37 cellular contexts compared by ENCODE assay signal in the genomic region with DNA sequence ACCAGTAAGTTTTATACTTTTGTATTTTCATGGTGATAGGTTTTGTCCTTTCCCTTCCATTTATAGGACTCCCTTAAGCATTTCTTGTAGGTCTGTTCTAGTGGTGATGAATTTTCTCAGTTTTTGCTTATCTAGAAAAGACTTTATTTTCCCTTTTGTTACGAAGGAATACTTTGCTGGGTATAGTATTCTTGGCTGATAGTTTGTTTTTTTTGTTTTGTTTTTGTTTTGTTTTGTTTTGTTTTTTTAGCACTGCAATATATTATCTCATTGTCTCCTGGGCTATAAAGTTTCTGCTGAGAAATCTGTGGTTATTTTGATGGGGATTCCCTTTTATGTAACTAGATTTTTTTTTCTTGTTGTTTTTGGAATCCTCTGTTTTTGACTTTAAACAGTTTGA.
"Had no signal": no experiment of that assay in that cellular context is flagged by ENCODE, and none has a peak within 500 bp of the region (broad histone marks: within the 10 kb centered on the region; RNA-seq: fewer than 3 reads in every experiment).

No MANE protein-coding gene starts in this region.

- H3K4me3 Mint-ChIP-seq: activated B cell treated with CpG ODN at 0.5 μM for 24 hours; activated CD4-positive, alpha-beta memory T cell treated with anti-CD3 and anti-CD28 coated beads for 36 hours; activated CD4-positive, alpha-beta T cell treated with anti-CD3 and anti-CD28 coated beads, Interleukin-2, amount 10 ng/mL, durations not matched to agents 24 days and 14 days; activated CD8-positive, alpha-beta T cell treated with anti-CD3 and anti-CD28 coated beads for 36 hours; activated naive CD4-positive, alpha-beta T cell treated with anti-CD3 and anti-CD28 coated beads for 36 hours; activated naive CD4-positive, alpha-beta T cell treated with anti-CD3 and anti-CD28 coated beads, Interleukin-2, amount 50 U/mL, for 24 hours; activated naive CD8-positive, alpha-beta T cell; activated naive CD8-positive, alpha-beta T cell treated with anti-CD3 and anti-CD28 coated beads, Interleukin-2, amount 10 ng/mL, durations not matched to agents 7 days and 5 days; activated naive CD8-positive, alpha-beta T cell treated with anti-CD3 and anti-CD28 coated beads, Interleukin-2, amount 50 U/mL, for 24 hours; activated T-helper 1 cell treated with anti-CD3 and anti-CD28 coated beads, Interleukin-12 subunit alpha, Interleukin-12 subunit beta, Interleukin-2, Interleukin-4 antibody, amounts not matched to agents 30 ng/mL and 10 ng/mL and 1 ng/mL, durations not matched to agents 14 hours and 24 hours and 36 hours; activated T-helper 17 cell treated with anti-CD3 and anti-CD28 coated beads, Interleukin-2, amount 50 U/mL, for 72 hours; T-helper 1 cell treated with Interleukin-12 subunit alpha and Interleukin-12 subunit beta and Interleukin-4 antibody, amounts not matched to agents 30 μg/mL and 1 μg/mL, for 36 hours; T-helper 2 cell treated with Interferon-gamma antibody and Interleukin-4, amounts not matched to agents 5 μg/mL and 100 μg/mL, for 36 hours had no signal

- H3K27me3 ChIP-seq: ascending aorta, body of pancreas, brain microvascular endothelial cell, breast epithelium, colonic mucosa had no signal

- H3K4me1 ChIP-seq: ascending aorta, body of pancreas, breast epithelium, colonic mucosa had no signal

- H3K27me3 Mint-ChIP-seq: activated B cell treated with CpG ODN at 0.5 μM for 24 hours; activated CD4-positive, alpha-beta memory T cell treated with anti-CD3 and anti-CD28 coated beads for 36 hours; activated CD4-positive, alpha-beta T cell treated with anti-CD3 and anti-CD28 coated beads, Interleukin-2, amount 10 ng/mL, durations not matched to agents 24 days and 14 days; activated CD8-positive, alpha-beta T cell treated with anti-CD3 and anti-CD28 coated beads for 36 hours; activated naive CD4-positive, alpha-beta T cell treated with anti-CD3 and anti-CD28 coated beads, Interleukin-2, amount 50 U/mL, for 24 hours; activated naive CD8-positive, alpha-beta T cell; activated naive CD8-positive, alpha-beta T cell treated with anti-CD3 and anti-CD28 coated beads, Interleukin-2, amount 10 ng/mL, durations not matched to agents 7 days and 5 days; activated naive CD8-positive, alpha-beta T cell treated with anti-CD3 and anti-CD28 coated beads, Interleukin-2, amount 50 U/mL, for 24 hours; activated T-helper 17 cell treated with anti-CD3 and anti-CD28 coated beads, Interleukin-2, amount 50 U/mL, for 72 hours had no signal

- FAIRE-seq: TTC549 had no signal

- ATAC-seq: activated CD8-positive, alpha-beta T cell treated with anti-CD3 and anti-CD28 coated beads for 36 hours; activated naive CD8-positive, alpha-beta T cell treated with anti-CD3 and anti-CD28 coated beads, Interleukin-2, amount 50 U/mL, for 24 hours; activated T-helper 17 cell treated with anti-CD3 and anti-CD28 coated beads, Interleukin-2, amount 50 U/mL, for 72 hours; body of pancreas had no signal

- H3K27ac Mint-ChIP-seq: activated B cell treated with CpG ODN at 0.5 μM for 24 hours; activated CD4-positive, alpha-beta memory T cell treated with anti-CD3 and anti-CD28 coated beads for 36 hours; activated CD4-positive, alpha-beta T cell treated with anti-CD3 and anti-CD28 coated beads, Interleukin-2, amount 10 ng/mL, durations not matched to agents 24 days and 14 days; activated CD8-positive, alpha-beta T cell treated with anti-CD3 and anti-CD28 coated beads for 36 hours; activated naive CD4-positive, alpha-beta T cell treated with anti-CD3 and anti-CD28 coated beads for 36 hours; activated naive CD4-positive, alpha-beta T cell treated with anti-CD3 and anti-CD28 coated beads, Interleukin-2, amount 50 U/mL, for 24 hours; activated naive CD8-positive, alpha-beta T cell; activated naive CD8-positive, alpha-beta T cell treated with anti-CD3 and anti-CD28 coated beads, Interleukin-2, amount 10 ng/mL, durations not matched to agents 7 days and 5 days; activated naive CD8-positive, alpha-beta T cell treated with anti-CD3 and anti-CD28 coated beads, Interleukin-2, amount 50 U/mL, for 24 hours; activated T-helper 1 cell treated with anti-CD3 and anti-CD28 coated beads, Interleukin-12 subunit alpha, Interleukin-12 subunit beta, Interleukin-2, Interleukin-4 antibody, amounts not matched to agents 30 ng/mL and 10 ng/mL and 1 ng/mL, durations not matched to agents 14 hours and 24 hours and 36 hours; activated T-helper 17 cell treated with anti-CD3 and anti-CD28 coated beads, Interleukin-2, amount 50 U/mL, for 72 hours; T-helper 1 cell treated with Interleukin-12 subunit alpha and Interleukin-12 subunit beta and Interleukin-4 antibody, amounts not matched to agents 30 μg/mL and 1 μg/mL, for 36 hours; T-helper 2 cell treated with Interferon-gamma antibody and Interleukin-4, amounts not matched to agents 5 μg/mL and 100 μg/mL, for 36 hours had no signal

- H3K4me1 Mint-ChIP-seq: activated naive CD8-positive, alpha-beta T cell treated with anti-CD3 and anti-CD28 coated beads, Interleukin-2, amount 50 U/mL, for 24 hours; activated T-helper 17 cell treated with anti-CD3 and anti-CD28 coated beads, Interleukin-2, amount 50 U/mL, for 72 hours had no signal

- H3K4me3 ChIP-seq: ascending aorta, body of pancreas, breast epithelium, colonic mucosa had no signal

- H3K9me3 ChIP-seq: body of pancreas, colonic mucosa had no signal

- H3K36me3 ChIP-seq: brain microvascular endothelial cell, breast epithelium, colonic mucosa had no signal

- H3K27ac ChIP-seq: ascending aorta, body of pancreas, brain microvascular endothelial cell, breast epithelium, colonic mucosa, VCaP had no signal

- DNase-seq: activated B cell treated with CpG ODN at 0.5 μM for 24 hours; activated CD4-positive, alpha-beta memory T cell treated with anti-CD3 and anti-CD28 coated beads for 36 hours; activated CD4-positive, alpha-beta T cell treated with anti-CD3 and anti-CD28 coated beads for 4 hours; activated CD4-positive, alpha-beta T cell treated with anti-CD3 and anti-CD28 coated beads, Interleukin-2, amount 10 ng/mL, durations not matched to agents 24 days and 14 days; activated CD4-positive, alpha-beta T cell treated with anti-CD3 and anti-CD28 coated beads, Interleukin-2, amount 50 U/mL, for 1 hour; activated CD4-positive, alpha-beta T cell treated with anti-CD3 and anti-CD28 coated beads, Interleukin-2, amount 50 U/mL, for 4 hours; activated CD4-positive, CD25-positive, alpha-beta regulatory T cell treated with anti-CD3 and anti-CD28 coated beads, Interleukin-2, amount 50 U/mL, for 72 hours; activated CD8-positive, alpha-beta memory T cell treated with anti-CD3 and anti-CD28 coated beads, Interleukin-2, amount 50 U/mL, for 4 hours; activated CD8-positive, alpha-beta T cell treated with anti-CD3 and anti-CD28 coated beads for 36 hours; activated effector memory CD4-positive, alpha-beta T cell treated with anti-CD3 and anti-CD28 coated beads, Interleukin-2, amount 50 U/mL, for 16 hours; activated gamma-delta T cell treated with Interleukin-2 at 50 U/mL for 16 hours; activated naive CD4-positive, alpha-beta T cell; activated naive CD4-positive, alpha-beta T cell treated with anti-CD3 and anti-CD28 coated beads for 36 hours; activated naive CD8-positive, alpha-beta T cell treated with anti-CD3 and anti-CD28 coated beads, Interleukin-2, amount 10 ng/mL, durations not matched to agents 7 days and 5 days; activated naive CD8-positive, alpha-beta T cell treated with anti-CD3 and anti-CD28 coated beads, Interleukin-2, amount 50 U/mL, for 24 hours; activated T-cell treated with anti-CD3 and anti-CD28 coated beads for 4 hours; activated T-cell treated with anti-CD3 and anti-CD28 coated beads, Interleukin-2, amount 50 U/mL, for 1 hour; activated T-cell treated with anti-CD3 and anti-CD28 coated beads, Interleukin-2, amount 50 U/mL, for 48 hours; amygdala; anterior cingulate cortex; body of pancreas; brain microvascular endothelial cell; central memory CD4-positive, alpha-beta T cell; colonic mucosa; T-helper 1 cell; T-helper 2 cell; T-helper 9 cell had no signal
